ENCODE assay signal across 14 cellular contexts in the genomic region with DNA sequence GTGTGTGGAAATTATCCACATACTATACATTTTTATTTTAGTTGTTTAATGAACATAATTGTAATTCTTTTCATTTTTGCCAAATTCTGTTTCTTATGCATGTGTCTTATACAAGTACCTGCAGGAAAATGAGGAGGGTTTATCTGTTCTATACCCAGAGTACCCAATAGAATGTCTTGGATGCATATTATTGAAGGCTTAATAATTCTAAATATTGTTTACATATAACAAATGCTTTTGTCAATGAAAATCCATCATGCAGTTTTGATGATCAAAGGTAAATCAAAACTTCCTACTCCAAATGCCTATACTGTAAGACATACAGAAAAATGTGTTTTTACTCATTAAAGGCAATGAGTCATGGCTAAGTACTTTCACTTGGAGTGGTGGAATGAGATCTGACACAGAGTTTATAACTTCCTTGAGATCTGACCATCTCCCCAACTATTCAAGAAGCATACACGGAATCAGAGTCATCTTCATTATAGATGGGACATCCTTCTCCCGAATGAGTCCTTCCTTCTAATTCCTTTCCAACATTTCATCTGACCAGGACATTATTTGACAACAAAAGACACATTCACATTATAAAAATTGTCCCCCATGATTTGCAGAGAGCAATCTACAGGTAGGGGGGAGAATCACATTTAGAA. TPM values are rescaled to one million over a fixed set of nuclear protein-coding genes. Genes with fewer than 3 reads are reported as not detected.
"Had no signal": no experiment of that assay in that cellular context is flagged by ENCODE, and none has a peak within 500 bp of the region (broad histone marks: within the 10 kb centered on the region; RNA-seq: fewer than 3 reads in every experiment).

No MANE protein-coding gene starts in this region.

RNA-seq across cellular contexts. Expression of a gene that starts 0.7 kb away (rescaled TPM):
- total RNA-seq: activated CD4-positive, alpha-beta T cell treated with anti-CD3 and anti-CD28 coated beads, Interleukin-2, amount 10 ng/mL, durations not matched to agents 24 days and 14 days; activated T-helper 1 cell treated with anti-CD3 and anti-CD28 coated beads, Interleukin-12 subunit alpha, Interleukin-12 subunit beta, Interleukin-2, Interleukin-4 antibody, amounts not matched to agents 30 ng/mL and 10 ng/mL and 1 ng/mL, durations not matched to agents 14 hours and 24 hours and 36 hours; body of pancreas; dermis blood vessel endothelial cell; esophagus squamous epithelium; hepatocyte; left colon; lung microvascular endothelial cell; mucosa of descending colon; naive thymus-derived CD8-positive, alpha-beta T cell; posterior vena cava; right cardiac atrium; transverse colon; WTC11 had no signal
- polyA plus RNA-seq: hepatocyte; naive thymus-derived CD8-positive, alpha-beta T cell; right cardiac atrium had no signal

RNA-seq across cellular contexts. Expression of a gene that starts 2.5 kb away (rescaled TPM):
- total RNA-seq: activated CD4-positive, alpha-beta T cell treated with anti-CD3 and anti-CD28 coated beads, Interleukin-2, amount 10 ng/mL, durations not matched to agents 24 days and 14 days; activated T-helper 1 cell treated with anti-CD3 and anti-CD28 coated beads, Interleukin-12 subunit alpha, Interleukin-12 subunit beta, Interleukin-2, Interleukin-4 antibody, amounts not matched to agents 30 ng/mL and 10 ng/mL and 1 ng/mL, durations not matched to agents 14 hours and 24 hours and 36 hours; body of pancreas; dermis blood vessel endothelial cell; esophagus squamous epithelium; hepatocyte; left colon; lung microvascular endothelial cell; mucosa of descending colon; naive thymus-derived CD8-positive, alpha-beta T cell; posterior vena cava; right cardiac atrium; transverse colon; WTC11 had no signal
- polyA plus RNA-seq: hepatocyte; naive thymus-derived CD8-positive, alpha-beta T cell; right cardiac atrium had no signal

RNA-seq across cellular contexts. Expression of a gene that starts 6.6 kb away (rescaled TPM):
- total RNA-seq: activated CD4-positive, alpha-beta T cell treated with anti-CD3 and anti-CD28 coated beads, Interleukin-2, amount 10 ng/mL, durations not matched to agents 24 days and 14 days; activated T-helper 1 cell treated with anti-CD3 and anti-CD28 coated beads, Interleukin-12 subunit alpha, Interleukin-12 subunit beta, Interleukin-2, Interleukin-4 antibody, amounts not matched to agents 30 ng/mL and 10 ng/mL and 1 ng/mL, durations not matched to agents 14 hours and 24 hours and 36 hours; body of pancreas; dermis blood vessel endothelial cell; esophagus squamous epithelium; hepatocyte; left colon; lung microvascular endothelial cell; mucosa of descending colon; naive thymus-derived CD8-positive, alpha-beta T cell; posterior vena cava; right cardiac atrium; transverse colon; WTC11 had no signal
- polyA plus RNA-seq: hepatocyte; naive thymus-derived CD8-positive, alpha-beta T cell; right cardiac atrium had no signal

RNA-seq across cellular contexts. Expression of a gene that starts 13.7 kb away (rescaled TPM):
- total RNA-seq: activated CD4-positive, alpha-beta T cell treated with anti-CD3 and anti-CD28 coated beads, Interleukin-2, amount 10 ng/mL, durations not matched to agents 24 days and 14 days; activated T-helper 1 cell treated with anti-CD3 and anti-CD28 coated beads, Interleukin-12 subunit alpha, Interleukin-12 subunit beta, Interleukin-2, Interleukin-4 antibody, amounts not matched to agents 30 ng/mL and 10 ng/mL and 1 ng/mL, durations not matched to agents 14 hours and 24 hours and 36 hours; body of pancreas; dermis blood vessel endothelial cell; hepatocyte; left colon; lung microvascular endothelial cell; mucosa of descending colon; naive thymus-derived CD8-positive, alpha-beta T cell; posterior vena cava; right cardiac atrium; transverse colon; WTC11 had no signal
- polyA plus RNA-seq: hepatocyte; naive thymus-derived CD8-positive, alpha-beta T cell; right cardiac atrium had no signal

RNA-seq across cellular contexts. Expression of a gene that starts 19.5 kb away (rescaled TPM):
- total RNA-seq: activated CD4-positive, alpha-beta T cell treated with anti-CD3 and anti-CD28 coated beads, Interleukin-2, amount 10 ng/mL, durations not matched to agents 24 days and 14 days; activated T-helper 1 cell treated with anti-CD3 and anti-CD28 coated beads, Interleukin-12 subunit alpha, Interleukin-12 subunit beta, Interleukin-2, Interleukin-4 antibody, amounts not matched to agents 30 ng/mL and 10 ng/mL and 1 ng/mL, durations not matched to agents 14 hours and 24 hours and 36 hours; body of pancreas; dermis blood vessel endothelial cell; esophagus squamous epithelium; hepatocyte; left colon; lung microvascular endothelial cell; mucosa of descending colon; naive thymus-derived CD8-positive, alpha-beta T cell; posterior vena cava; right cardiac atrium; transverse colon; WTC11 had no signal
- polyA plus RNA-seq: hepatocyte, right cardiac atrium had no signal
